1 cellular context compared by ENCODE assay signal in the genomic region with DNA sequence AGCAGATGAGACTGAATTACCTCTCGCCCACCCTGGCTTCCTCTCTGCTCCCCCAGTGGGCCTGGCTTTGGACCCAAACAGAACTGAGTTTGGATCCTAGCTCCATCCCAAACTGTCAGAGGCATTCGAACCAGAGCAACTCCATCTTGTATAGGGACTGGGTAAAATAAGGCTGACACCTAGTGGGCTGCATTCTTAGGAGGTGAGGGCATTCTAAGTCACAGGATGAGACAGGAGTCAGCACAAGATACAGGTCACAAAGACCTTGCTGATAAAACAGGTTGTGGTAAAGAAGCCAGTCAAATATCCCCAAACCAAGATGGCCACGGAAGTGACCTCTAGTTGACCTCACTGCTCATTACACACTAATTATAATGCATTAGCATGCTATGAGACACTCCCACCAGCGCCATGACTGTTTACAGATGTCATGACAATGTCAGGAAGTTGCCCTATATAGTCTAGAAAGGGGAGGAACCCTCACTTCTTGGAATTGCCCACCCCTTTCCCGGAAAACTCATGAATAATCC.
TF ChIP-seq lines count a peak whose summit lies in the region.

No MANE protein-coding gene starts in this region.

TF ChIP-seq in K562, 482 proteins besides CTCF, POLR2A, EP300 and RAD21 (continued from another document and continues in another):
- TF ChIP-seq, protein P1, sequence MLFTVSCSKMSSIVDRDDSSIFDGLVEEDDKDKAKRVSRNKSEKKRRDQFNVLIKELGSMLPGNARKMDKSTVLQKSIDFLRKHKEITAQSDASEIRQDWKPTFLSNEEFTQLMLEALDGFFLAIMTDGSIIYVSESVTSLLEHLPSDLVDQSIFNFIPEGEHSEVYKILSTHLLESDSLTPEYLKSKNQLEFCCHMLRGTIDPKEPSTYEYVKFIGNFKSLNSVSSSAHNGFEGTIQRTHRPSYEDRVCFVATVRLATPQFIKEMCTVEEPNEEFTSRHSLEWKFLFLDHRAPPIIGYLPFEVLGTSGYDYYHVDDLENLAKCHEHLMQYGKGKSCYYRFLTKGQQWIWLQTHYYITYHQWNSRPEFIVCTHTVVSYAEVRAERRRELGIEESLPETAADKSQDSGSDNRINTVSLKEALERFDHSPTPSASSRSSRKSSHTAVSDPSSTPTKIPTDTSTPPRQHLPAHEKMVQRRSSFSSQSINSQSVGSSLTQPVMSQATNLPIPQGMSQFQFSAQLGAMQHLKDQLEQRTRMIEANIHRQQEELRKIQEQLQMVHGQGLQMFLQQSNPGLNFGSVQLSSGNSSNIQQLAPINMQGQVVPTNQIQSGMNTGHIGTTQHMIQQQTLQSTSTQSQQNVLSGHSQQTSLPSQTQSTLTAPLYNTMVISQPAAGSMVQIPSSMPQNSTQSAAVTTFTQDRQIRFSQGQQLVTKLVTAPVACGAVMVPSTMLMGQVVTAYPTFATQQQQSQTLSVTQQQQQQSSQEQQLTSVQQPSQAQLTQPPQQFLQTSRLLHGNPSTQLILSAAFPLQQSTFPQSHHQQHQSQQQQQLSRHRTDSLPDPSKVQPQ (CRISPR knock-in tag; IDR thresholded peaks at IDR 0.05; ENCODE audit: borderline replicate concordance), result peak; percentile 99
- TF ChIP-seq YY1 (IDR thresholded peaks at IDR 0.05; ENCODE audit: borderline replicate concordance in 1 of 3, control insufficient read depth in 1 of 3, extremely low read depth in 1 of 3, insufficient read depth in 3 of 3, insufficient read length in 1 of 3, insufficient replicate concordance in 2 of 3, low read depth in 1 of 3, low read length in 2 of 3) (peak in 2 of 3 experiments; percentile 46 to 83), LCOR (CRISPR knock-in tag; IDR thresholded peaks at IDR 0.05) (no peak), ZNF444 (CRISPR knock-in tag; IDR thresholded peaks at IDR 0.05) (peak; percentile 98), PTTG1 (tag; IDR thresholded peaks at IDR 0.05; ENCODE audit: low read depth) (peak; percentile 100), ESRRA (IDR thresholded peaks at IDR 0.05; ENCODE audit: borderline replicate concordance, low read depth) (peak; percentile 99), NFE2L1 (tag; IDR thresholded peaks at IDR 0.05; ENCODE audit: borderline replicate concordance, low read depth) (peak; percentile 94), SRSF7 (optimal IDR thresholded peaks at IDR 0.05; ENCODE audit: low read depth, low read length) (no peak), SRSF1 (IDR thresholded peaks at IDR 0.05; ENCODE audit: low read depth, low read length) (no peak), TFAM (CRISPR knock-in tag; conservative IDR thresholded peaks at IDR 0.05) (no peak), THRAP3 (IDR thresholded peaks at IDR 0.05; ENCODE audit: borderline replicate concordance) (no peak), ZNF445 (CRISPR knock-in tag; IDR thresholded peaks at IDR 0.05; ENCODE audit: low read depth) (peak; percentile 99), ZNF165 (CRISPR knock-in tag; IDR thresholded peaks at IDR 0.05; ENCODE audit: borderline replicate concordance) (peak; percentile 100), ZNF174 (CRISPR knock-in tag; IDR thresholded peaks at IDR 0.05) (peak; percentile 99), BRF1 (IDR thresholded peaks at IDR 0.05; ENCODE audit: borderline replicate concordance, extremely low read depth, insufficient read length) (no peak), RBM17 (IDR thresholded peaks at IDR 0.05; ENCODE audit: borderline replicate concordance, low read depth, low read length) (no peak), ZNF140 (CRISPR knock-in tag; IDR thresholded peaks at IDR 0.05) (peak; percentile 99), NFE2 (IDR thresholded peaks at IDR 0.05; ENCODE audit: low read depth) (no peak), HLTF (IDR thresholded peaks at IDR 0.05) (no peak), NR1H2 (CRISPR knock-in tag; IDR thresholded peaks at IDR 0.05) (0 out of 2 replicates have a peak, but pooled peaks have one; percentile 23), ZNF830 (CRISPR knock-in tag; IDR thresholded peaks at IDR 0.05) (peak; percentile 100), SAFB2 (IDR thresholded peaks at IDR 0.05; ENCODE audit: borderline replicate concordance, low read depth, low read length, severe bottlenecking) (no peak), RHOXF2B (CRISPR knock-in tag; conservative IDR thresholded peaks at IDR 0.05) (peak; percentile 100), TSC22D4 (tag; IDR thresholded peaks at IDR 0.05) (peak; percentile 83; the same call in 1 of the 2 replicates), ZNF121 (CRISPR knock-in tag; conservative IDR thresholded peaks at IDR 0.05) (no peak), BHLHE40 (IDR thresholded peaks at IDR 0.05; ENCODE audit: low read length) (no peak), CAMTA2 (CRISPR knock-in tag; conservative IDR thresholded peaks at IDR 0.05) (peak; percentile 96), ARID2 (IDR thresholded peaks at IDR 0.05) (no peak), SREBF1 (IDR thresholded peaks at IDR 0.05; ENCODE audit: borderline replicate concordance, low read depth, low read length) (no peak), ZNF274 (IDR thresholded peaks at IDR 0.05; ENCODE audit: borderline replicate concordance, low read depth, low read length) (no peak), TOE1 (IDR thresholded peaks at IDR 0.05; ENCODE audit: borderline replicate concordance) (no peak), TOE1 (CRISPR knock-in tag; IDR thresholded peaks at IDR 0.05; ENCODE audit: borderline replicate concordance, low read depth) (no peak), PCBP2 (IDR thresholded peaks at IDR 0.05; ENCODE audit: low read depth, low read length, poor library complexity, severe bottlenecking) (no peak), NFATC3 (IDR thresholded peaks at IDR 0.05) (no peak), MYC (IDR thresholded peaks at IDR 0.05; ENCODE audit: low read depth, low read length) (no peak), MYC (CRISPR knock-in tag; IDR thresholded peaks at IDR 0.05; ENCODE audit: borderline replicate concordance, low read depth) (peak; percentile 100), CEBPB (tag; IDR thresholded peaks at IDR 0.05) (peak; percentile 69)
- TF ChIP-seq, protein P2, sequence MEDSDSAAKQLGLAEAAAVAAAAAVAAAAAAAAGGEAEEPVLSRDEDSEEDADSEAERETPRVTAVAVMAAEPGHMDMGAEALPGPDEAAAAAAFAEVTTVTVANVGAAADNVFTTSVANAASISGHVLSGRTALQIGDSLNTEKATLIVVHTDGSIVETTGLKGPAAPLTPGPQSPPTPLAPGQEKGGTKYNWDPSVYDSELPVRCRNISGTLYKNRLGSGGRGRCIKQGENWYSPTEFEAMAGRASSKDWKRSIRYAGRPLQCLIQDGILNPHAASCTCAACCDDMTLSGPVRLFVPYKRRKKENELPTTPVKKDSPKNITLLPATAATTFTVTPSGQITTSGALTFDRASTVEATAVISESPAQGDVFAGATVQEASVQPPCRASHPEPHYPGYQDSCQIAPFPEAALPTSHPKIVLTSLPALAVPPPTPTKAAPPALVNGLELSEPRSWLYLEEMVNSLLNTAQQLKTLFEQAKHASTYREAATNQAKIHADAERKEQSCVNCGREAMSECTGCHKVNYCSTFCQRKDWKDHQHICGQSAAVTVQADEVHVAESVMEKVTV (CRISPR knock-in tag; IDR thresholded peaks at IDR 0.05), result peak; percentile 98
- TF ChIP-seq, protein P3, sequence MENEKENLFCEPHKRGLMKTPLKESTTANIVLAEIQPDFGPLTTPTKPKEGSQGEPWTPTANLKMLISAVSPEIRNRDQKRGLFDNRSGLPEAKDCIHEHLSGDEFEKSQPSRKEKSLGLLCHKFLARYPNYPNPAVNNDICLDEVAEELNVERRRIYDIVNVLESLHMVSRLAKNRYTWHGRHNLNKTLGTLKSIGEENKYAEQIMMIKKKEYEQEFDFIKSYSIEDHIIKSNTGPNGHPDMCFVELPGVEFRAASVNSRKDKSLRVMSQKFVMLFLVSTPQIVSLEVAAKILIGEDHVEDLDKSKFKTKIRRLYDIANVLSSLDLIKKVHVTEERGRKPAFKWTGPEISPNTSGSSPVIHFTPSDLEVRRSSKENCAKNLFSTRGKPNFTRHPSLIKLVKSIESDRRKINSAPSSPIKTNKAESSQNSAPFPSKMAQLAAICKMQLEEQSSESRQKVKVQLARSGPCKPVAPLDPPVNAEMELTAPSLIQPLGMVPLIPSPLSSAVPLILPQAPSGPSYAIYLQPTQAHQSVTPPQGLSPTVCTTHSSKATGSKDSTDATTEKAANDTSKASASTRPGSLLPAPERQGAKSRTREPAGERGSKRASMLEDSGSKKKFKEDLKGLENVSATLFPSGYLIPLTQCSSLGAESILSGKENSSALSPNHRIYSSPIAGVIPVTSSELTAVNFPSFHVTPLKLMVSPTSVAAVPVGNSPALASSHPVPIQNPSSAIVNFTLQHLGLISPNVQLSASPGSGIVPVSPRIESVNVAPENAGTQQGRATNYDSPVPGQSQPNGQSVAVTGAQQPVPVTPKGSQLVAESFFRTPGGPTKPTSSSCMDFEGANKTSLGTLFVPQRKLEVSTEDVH (IDR thresholded peaks at IDR 0.05; ENCODE audit: low read depth, partially characterized antibody), result no peak
- TF ChIP-seq, protein P4, sequence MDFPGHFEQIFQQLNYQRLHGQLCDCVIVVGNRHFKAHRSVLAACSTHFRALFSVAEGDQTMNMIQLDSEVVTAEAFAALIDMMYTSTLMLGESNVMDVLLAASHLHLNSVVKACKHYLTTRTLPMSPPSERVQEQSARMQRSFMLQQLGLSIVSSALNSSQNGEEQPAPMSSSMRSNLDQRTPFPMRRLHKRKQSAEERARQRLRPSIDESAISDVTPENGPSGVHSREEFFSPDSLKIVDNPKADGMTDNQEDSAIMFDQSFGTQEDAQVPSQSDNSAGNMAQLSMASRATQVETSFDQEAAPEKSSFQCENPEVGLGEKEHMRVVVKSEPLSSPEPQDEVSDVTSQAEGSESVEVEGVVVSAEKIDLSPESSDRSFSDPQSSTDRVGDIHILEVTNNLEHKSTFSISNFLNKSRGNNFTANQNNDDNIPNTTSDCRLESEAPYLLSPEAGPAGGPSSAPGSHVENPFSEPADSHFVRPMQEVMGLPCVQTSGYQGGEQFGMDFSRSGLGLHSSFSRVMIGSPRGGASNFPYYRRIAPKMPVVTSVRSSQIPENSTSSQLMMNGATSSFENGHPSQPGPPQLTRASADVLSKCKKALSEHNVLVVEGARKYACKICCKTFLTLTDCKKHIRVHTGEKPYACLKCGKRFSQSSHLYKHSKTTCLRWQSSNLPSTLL (IDR thresholded peaks at IDR 0.05), result no peak
- TF ChIP-seq, protein P5, sequence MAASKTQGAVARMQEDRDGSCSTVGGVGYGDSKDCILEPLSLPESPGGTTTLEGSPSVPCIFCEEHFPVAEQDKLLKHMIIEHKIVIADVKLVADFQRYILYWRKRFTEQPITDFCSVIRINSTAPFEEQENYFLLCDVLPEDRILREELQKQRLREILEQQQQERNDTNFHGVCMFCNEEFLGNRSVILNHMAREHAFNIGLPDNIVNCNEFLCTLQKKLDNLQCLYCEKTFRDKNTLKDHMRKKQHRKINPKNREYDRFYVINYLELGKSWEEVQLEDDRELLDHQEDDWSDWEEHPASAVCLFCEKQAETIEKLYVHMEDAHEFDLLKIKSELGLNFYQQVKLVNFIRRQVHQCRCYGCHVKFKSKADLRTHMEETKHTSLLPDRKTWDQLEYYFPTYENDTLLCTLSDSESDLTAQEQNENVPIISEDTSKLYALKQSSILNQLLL (CRISPR knock-in tag; IDR thresholded peaks at IDR 0.05; ENCODE audit: borderline replicate concordance), result no peak
- TF ChIP-seq, protein P6, sequence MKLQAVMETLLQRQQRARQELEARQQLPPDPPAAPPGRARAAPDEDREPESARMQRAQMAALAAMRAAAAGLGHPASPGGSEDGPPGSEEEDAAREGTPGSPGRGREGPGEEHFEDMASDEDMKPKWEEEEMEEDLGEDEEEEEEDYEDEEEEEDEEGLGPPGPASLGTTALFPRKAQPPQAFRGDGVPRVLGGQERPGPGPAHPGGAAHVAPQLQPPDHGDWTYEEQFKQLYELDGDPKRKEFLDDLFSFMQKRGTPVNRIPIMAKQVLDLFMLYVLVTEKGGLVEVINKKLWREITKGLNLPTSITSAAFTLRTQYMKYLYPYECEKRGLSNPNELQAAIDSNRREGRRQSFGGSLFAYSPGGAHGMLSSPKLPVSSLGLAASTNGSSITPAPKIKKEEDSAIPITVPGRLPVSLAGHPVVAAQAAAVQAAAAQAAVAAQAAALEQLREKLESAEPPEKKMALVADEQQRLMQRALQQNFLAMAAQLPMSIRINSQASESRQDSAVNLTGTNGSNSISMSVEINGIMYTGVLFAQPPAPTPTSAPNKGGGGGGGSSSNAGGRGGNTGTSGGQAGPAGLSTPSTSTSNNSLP (IDR thresholded peaks at IDR 0.05; ENCODE audit: borderline replicate concordance, low read depth, low read length), result no peak; the same call in 1 of the 2 replicates
- TF ChIP-seq, protein P7, sequence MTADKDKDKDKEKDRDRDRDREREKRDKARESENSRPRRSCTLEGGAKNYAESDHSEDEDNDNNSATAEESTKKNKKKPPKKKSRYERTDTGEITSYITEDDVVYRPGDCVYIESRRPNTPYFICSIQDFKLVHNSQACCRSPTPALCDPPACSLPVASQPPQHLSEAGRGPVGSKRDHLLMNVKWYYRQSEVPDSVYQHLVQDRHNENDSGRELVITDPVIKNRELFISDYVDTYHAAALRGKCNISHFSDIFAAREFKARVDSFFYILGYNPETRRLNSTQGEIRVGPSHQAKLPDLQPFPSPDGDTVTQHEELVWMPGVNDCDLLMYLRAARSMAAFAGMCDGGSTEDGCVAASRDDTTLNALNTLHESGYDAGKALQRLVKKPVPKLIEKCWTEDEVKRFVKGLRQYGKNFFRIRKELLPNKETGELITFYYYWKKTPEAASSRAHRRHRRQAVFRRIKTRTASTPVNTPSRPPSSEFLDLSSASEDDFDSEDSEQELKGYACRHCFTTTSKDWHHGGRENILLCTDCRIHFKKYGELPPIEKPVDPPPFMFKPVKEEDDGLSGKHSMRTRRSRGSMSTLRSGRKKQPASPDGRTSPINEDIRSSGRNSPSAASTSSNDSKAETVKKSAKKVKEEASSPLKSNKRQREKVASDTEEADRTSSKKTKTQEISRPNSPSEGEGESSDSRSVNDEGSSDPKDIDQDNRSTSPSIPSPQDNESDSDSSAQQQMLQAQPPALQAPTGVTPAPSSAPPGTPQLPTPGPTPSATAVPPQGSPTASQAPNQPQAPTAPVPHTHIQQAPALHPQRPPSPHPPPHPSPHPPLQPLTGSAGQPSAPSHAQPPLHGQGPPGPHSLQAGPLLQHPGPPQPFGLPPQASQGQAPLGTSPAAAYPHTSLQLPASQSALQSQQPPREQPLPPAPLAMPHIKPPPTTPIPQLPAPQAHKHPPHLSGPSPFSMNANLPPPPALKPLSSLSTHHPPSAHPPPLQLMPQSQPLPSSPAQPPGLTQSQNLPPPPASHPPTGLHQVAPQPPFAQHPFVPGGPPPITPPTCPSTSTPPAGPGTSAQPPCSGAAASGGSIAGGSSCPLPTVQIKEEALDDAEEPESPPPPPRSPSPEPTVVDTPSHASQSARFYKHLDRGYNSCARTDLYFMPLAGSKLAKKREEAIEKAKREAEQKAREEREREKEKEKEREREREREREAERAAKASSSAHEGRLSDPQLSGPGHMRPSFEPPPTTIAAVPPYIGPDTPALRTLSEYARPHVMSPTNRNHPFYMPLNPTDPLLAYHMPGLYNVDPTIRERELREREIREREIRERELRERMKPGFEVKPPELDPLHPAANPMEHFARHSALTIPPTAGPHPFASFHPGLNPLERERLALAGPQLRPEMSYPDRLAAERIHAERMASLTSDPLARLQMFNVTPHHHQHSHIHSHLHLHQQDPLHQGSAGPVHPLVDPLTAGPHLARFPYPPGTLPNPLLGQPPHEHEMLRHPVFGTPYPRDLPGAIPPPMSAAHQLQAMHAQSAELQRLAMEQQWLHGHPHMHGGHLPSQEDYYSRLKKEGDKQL (CRISPR knock-in tag; IDR thresholded peaks at IDR 0.05; ENCODE audit: borderline replicate concordance), result no peak
- TF ChIP-seq, protein P8, sequence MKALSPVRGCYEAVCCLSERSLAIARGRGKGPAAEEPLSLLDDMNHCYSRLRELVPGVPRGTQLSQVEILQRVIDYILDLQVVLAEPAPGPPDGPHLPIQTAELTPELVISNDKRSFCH (CRISPR knock-in tag; IDR thresholded peaks at IDR 0.05), result peak; percentile 98
- TF ChIP-seq, protein P8 (tag; IDR thresholded peaks at IDR 0.05), result peak; percentile 100
